1 cellular context compared by ENCODE assay signal in the genomic region with DNA sequence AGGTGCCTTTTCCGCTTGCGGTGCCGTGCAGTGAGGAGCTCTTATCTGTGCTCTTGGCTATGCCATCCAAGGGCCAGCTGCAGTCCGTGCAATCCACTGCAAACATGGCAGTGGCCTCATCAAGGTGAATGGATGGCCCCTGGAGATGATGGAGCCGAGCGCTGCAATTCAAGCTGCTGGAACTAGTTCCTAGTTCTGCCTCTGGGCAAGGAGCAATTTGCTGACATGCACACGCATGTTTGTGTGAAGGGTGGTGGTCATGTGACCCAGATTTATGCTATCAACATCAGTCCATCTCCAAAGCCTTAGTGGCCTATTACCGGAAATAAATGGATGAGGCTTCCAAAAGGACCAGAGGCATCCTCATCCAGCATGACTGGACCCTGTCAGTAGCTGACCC.
TF ChIP-seq lines count a peak whose summit lies in the region.

No MANE protein-coding gene starts in this region.

TF ChIP-seq in K562, 482 proteins besides CTCF, POLR2A, EP300 and RAD21:
- TF ChIP-seq C11orf30 (IDR thresholded peaks at IDR 0.05; ENCODE audit: low read depth) (no peak), SREBF1 (IDR thresholded peaks at IDR 0.05; ENCODE audit: borderline replicate concordance, low read depth, low read length) (no peak), ZNF696 (CRISPR knock-in tag; conservative IDR thresholded peaks at IDR 0.05) (no peak), MEF2A (IDR thresholded peaks at IDR 0.05; ENCODE audit: control insufficient read depth, low read depth, low read length) (no peak), ARID1B (IDR thresholded peaks at IDR 0.05) (no peak), FOXK2 (conservative IDR thresholded peaks at IDR 0.05 in 1 of 2, IDR thresholded peaks at IDR 0.05 in 1 of 2; ENCODE audit: low read depth in 2 of 2) (no peak), TCF7L2 (IDR thresholded peaks at IDR 0.05; ENCODE audit: low read depth, low read length) (no peak), SIN3A (IDR thresholded peaks at IDR 0.05; ENCODE audit: borderline replicate concordance in 2 of 2, control insufficient read depth in 1 of 2, low read depth in 2 of 2, low read length in 2 of 2) (no peak), BCOR (IDR thresholded peaks at IDR 0.05) (no peak), LCOR (CRISPR knock-in tag; IDR thresholded peaks at IDR 0.05) (no peak), RFX5 (IDR thresholded peaks at IDR 0.05; ENCODE audit: low read depth, low read length) (no peak), SIX5 (IDR thresholded peaks at IDR 0.05; ENCODE audit: borderline replicate concordance in 1 of 2, insufficient read depth in 1 of 2, low read depth in 1 of 2, low read length in 2 of 2) (no peak), KAT8 (IDR thresholded peaks at IDR 0.05; ENCODE audit: low read depth) (no peak), L3MBTL2 (IDR thresholded peaks at IDR 0.05) (no peak), KAT7 (CRISPR knock-in tag; IDR thresholded peaks at IDR 0.05; ENCODE audit: borderline replicate concordance) (no peak), GABPB2 (CRISPR knock-in tag; conservative IDR thresholded peaks at IDR 0.05) (no peak), ZNF134 (CRISPR knock-in tag; conservative IDR thresholded peaks at IDR 0.05) (no peak), HMGN3 (IDR thresholded peaks at IDR 0.05; ENCODE audit: borderline replicate concordance, extremely low read depth, insufficient read length, low read depth, low read length) (no peak), TBL1XR1 (IDR thresholded peaks at IDR 0.05; ENCODE audit: low read length in 2 of 2) (no peak), DNMT1 (IDR thresholded peaks at IDR 0.05) (no peak), RAD51 (IDR thresholded peaks at IDR 0.05; ENCODE audit: borderline replicate concordance, low read depth) (peak; percentile 61), TRIM28 (IDR thresholded peaks at IDR 0.05) (no peak), TOE1 (IDR thresholded peaks at IDR 0.05; ENCODE audit: borderline replicate concordance) (peak; percentile 81; the same call in 1 of the 2 replicates), TOE1 (CRISPR knock-in tag; IDR thresholded peaks at IDR 0.05; ENCODE audit: borderline replicate concordance, low read depth) (no peak), ZNF274 (IDR thresholded peaks at IDR 0.05; ENCODE audit: borderline replicate concordance, low read depth, low read length) (no peak), POLR2AphosphoS2 (IDR thresholded peaks at IDR 0.05; ENCODE audit: low read length) (no peak), PHF8 (IDR thresholded peaks at IDR 0.05; ENCODE audit: borderline replicate concordance, low read length) (no peak), NRF1 (conservative IDR thresholded peaks at IDR 0.05 in 1 of 2, IDR thresholded peaks at IDR 0.05 in 1 of 2) (peak in 1 of 2 experiments; percentile 34; a peak in 2 of 4 replicates), MTA1 (IDR thresholded peaks at IDR 0.05; ENCODE audit: borderline replicate concordance) (no peak)
- TF ChIP-seq, protein P1, sequence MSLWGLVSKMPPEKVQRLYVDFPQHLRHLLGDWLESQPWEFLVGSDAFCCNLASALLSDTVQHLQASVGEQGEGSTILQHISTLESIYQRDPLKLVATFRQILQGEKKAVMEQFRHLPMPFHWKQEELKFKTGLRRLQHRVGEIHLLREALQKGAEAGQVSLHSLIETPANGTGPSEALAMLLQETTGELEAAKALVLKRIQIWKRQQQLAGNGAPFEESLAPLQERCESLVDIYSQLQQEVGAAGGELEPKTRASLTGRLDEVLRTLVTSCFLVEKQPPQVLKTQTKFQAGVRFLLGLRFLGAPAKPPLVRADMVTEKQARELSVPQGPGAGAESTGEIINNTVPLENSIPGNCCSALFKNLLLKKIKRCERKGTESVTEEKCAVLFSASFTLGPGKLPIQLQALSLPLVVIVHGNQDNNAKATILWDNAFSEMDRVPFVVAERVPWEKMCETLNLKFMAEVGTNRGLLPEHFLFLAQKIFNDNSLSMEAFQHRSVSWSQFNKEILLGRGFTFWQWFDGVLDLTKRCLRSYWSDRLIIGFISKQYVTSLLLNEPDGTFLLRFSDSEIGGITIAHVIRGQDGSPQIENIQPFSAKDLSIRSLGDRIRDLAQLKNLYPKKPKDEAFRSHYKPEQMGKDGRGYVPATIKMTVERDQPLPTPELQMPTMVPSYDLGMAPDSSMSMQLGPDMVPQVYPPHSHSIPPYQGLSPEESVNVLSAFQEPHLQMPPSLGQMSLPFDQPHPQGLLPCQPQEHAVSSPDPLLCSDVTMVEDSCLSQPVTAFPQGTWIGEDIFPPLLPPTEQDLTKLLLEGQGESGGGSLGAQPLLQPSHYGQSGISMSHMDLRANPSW (CRISPR knock-in tag; IDR thresholded peaks at IDR 0.05) = no peak
- TF ChIP-seq, protein P2, sequence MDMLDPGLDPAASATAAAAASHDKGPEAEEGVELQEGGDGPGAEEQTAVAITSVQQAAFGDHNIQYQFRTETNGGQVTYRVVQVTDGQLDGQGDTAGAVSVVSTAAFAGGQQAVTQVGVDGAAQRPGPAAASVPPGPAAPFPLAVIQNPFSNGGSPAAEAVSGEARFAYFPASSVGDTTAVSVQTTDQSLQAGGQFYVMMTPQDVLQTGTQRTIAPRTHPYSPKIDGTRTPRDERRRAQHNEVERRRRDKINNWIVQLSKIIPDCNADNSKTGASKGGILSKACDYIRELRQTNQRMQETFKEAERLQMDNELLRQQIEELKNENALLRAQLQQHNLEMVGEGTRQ (CRISPR knock-in tag; IDR thresholded peaks at IDR 0.05) = peak; percentile 70
- TF ChIP-seq, protein P3, sequence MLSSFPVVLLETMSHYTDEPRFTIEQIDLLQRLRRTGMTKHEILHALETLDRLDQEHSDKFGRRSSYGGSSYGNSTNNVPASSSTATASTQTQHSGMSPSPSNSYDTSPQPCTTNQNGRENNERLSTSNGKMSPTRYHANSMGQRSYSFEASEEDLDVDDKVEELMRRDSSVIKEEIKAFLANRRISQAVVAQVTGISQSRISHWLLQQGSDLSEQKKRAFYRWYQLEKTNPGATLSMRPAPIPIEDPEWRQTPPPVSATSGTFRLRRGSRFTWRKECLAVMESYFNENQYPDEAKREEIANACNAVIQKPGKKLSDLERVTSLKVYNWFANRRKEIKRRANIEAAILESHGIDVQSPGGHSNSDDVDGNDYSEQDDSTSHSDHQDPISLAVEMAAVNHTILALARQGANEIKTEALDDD (IDR thresholded peaks at IDR 0.05) = no peak
- TF ChIP-seq, protein P4, sequence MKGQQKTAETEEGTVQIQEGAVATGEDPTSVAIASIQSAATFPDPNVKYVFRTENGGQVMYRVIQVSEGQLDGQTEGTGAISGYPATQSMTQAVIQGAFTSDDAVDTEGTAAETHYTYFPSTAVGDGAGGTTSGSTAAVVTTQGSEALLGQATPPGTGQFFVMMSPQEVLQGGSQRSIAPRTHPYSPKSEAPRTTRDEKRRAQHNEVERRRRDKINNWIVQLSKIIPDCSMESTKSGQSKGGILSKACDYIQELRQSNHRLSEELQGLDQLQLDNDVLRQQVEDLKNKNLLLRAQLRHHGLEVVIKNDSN (CRISPR knock-in tag; IDR thresholded peaks at IDR 0.05) = peak; percentile 56
- TF ChIP-seq, protein P5, sequence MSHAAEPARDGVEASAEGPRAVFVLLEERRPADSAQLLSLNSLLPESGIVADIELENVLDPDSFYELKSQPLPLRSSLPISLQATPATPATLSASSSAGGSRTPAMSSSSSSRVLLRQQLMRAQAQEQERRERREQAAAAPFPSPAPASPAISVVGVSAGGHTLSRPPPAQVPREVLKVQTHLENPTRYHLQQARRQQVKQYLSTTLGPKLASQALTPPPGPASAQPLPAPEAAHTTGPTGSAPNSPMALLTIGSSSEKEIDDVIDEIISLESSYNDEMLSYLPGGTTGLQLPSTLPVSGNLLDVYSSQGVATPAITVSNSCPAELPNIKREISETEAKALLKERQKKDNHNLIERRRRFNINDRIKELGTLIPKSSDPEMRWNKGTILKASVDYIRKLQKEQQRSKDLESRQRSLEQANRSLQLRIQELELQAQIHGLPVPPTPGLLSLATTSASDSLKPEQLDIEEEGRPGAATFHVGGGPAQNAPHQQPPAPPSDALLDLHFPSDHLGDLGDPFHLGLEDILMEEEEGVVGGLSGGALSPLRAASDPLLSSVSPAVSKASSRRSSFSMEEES (CRISPR knock-in tag; IDR thresholded peaks at IDR 0.05) = peak; percentile 96
